In genomic region chr11:92295175-92296137, GRCh38 we compare ENCODE assay signal across 1 cellular context.
TF ChIP-seq lines count a peak whose summit lies in the region.

No MANE protein-coding gene starts in this region.

TF ChIP-seq in GM23338, 12 proteins besides CTCF, POLR2A, EP300 and RAD21:
- no peak for TF ChIP-seq REST (IDR thresholded peaks at IDR 0.05; ENCODE audit: unreplicated experiment)
- TF ChIP-seq STAT1 (IDR thresholded peaks at IDR 0.05; ENCODE audit: unreplicated experiment), result no peak
- no peak for TF ChIP-seq ETS1 (IDR thresholded peaks at IDR 0.05)
- TF ChIP-seq ZNF114 (CRISPR knock-in tag; IDR thresholded peaks at IDR 0.05), result no peak
- no peak for TF ChIP-seq EZH2phosphoT487 (IDR thresholded peaks at IDR 0.05; ENCODE audit: unreplicated experiment)
- no peak for TF ChIP-seq EZH2 (IDR thresholded peaks at IDR 0.05; ENCODE audit: low read depth, unreplicated experiment)
